Comparison of ENCODE assay signal across 8 cellular contexts in genomic region chr11:130894322-130895025, GRCh38. TPM values are rescaled to one million over a fixed set of nuclear protein-coding genes. Genes with fewer than 3 reads are reported as not detected.
DNase-seq lines count a peak whose midpoint lies in the region; ATAC-seq and TF ChIP-seq lines count a peak whose summit lies in the region.

No MANE protein-coding gene starts in this region.

- peak overlapping the region in 1 of 7 donors; percentile 26 for H3K27ac Mint-ChIP-seq in CD14-positive monocyte
- H3K27ac Mint-ChIP-seq in activated CD8-positive, alpha-beta T cell treated with anti-CD3 and anti-CD28 coated beads, Interleukin-2, amount 10 ng/mL, durations not matched to agents 7 days and 5 days = no peak overlapping the region
- H3K27ac Mint-ChIP-seq in endodermal cell = no peak overlapping the region
- H3K27ac Mint-ChIP-seq in stimulated activated effector memory CD8-positive, alpha-beta T cell treated with anti-CD3 and anti-CD28 coated beads, Interleukin-12 subunit alpha, Interleukin-12 subunit beta, amount 100 ng/mL, for 72 hours = no peak overlapping the region

- intact Hi-C loops in CD14-positive monocyte (cut with micrococcal nuclease) = no loop called here

- peak; percentile 98 for ATAC-seq in GM19351 (IDR thresholded peaks at IDR 0.05; ENCODE audit: unreplicated experiment)
- peak; percentile 86 for ATAC-seq in HG03469 (IDR thresholded peaks at IDR 0.05; ENCODE audit: unreplicated experiment)
- ATAC-seq in activated CD8-positive, alpha-beta T cell treated with anti-CD3 and anti-CD28 coated beads, Interleukin-2, amount 10 ng/mL, durations not matched to agents 7 days and 5 days = peak; percentile 91
- peak; percentile 81 for ATAC-seq in stimulated activated effector memory CD8-positive, alpha-beta T cell treated with anti-CD3 and anti-CD28 coated beads, Interleukin-12 subunit alpha, Interleukin-12 subunit beta, amount 100 ng/mL, for 72 hours

- no peaks in the 10 kb centered on the region for H3K9me3 Mint-ChIP-seq in CD14-positive monocyte
- no peaks in the 10 kb centered on the region for H3K9me3 Mint-ChIP-seq in activated CD8-positive, alpha-beta T cell treated with anti-CD3 and anti-CD28 coated beads, Interleukin-2, amount 10 ng/mL, durations not matched to agents 7 days and 5 days (ENCODE audit: insufficient read depth)
- H3K9me3 Mint-ChIP-seq in endodermal cell = no peaks in the 10 kb centered on the region
- H3K9me3 Mint-ChIP-seq in stimulated activated effector memory CD8-positive, alpha-beta T cell treated with anti-CD3 and anti-CD28 coated beads, Interleukin-12 subunit alpha, Interleukin-12 subunit beta, amount 100 ng/mL, for 72 hours = no peaks in the 10 kb centered on the region

- H3K4me1 Mint-ChIP-seq in CD14-positive monocyte (no peaks in the 10 kb centered on the region), endodermal cell (peaks cover 19% of the 10 kb centered on the region)
- H3K4me1 Mint-ChIP-seq in activated CD8-positive, alpha-beta T cell treated with anti-CD3 and anti-CD28 coated beads, Interleukin-2, amount 10 ng/mL, durations not matched to agents 7 days and 5 days (ENCODE audit: low read depth) = no peaks in the 10 kb centered on the region
- H3K4me1 Mint-ChIP-seq in stimulated activated effector memory CD8-positive, alpha-beta T cell treated with anti-CD3 and anti-CD28 coated beads, Interleukin-12 subunit alpha, Interleukin-12 subunit beta, amount 100 ng/mL, for 72 hours = peaks cover 11% of the 10 kb centered on the region

- TF ChIP-seq CTCF in CD14-positive monocyte (IDR thresholded peaks at IDR 0.05) (peak; percentile 92), endodermal cell (conservative IDR thresholded peaks at IDR 0.05) (peak; percentile 97)

- no peaks in the 10 kb centered on the region for H3K9me3 ChIP-seq in endodermal cell (ENCODE audit: control insufficient read depth, low read length)

- peaks cover 45% of the 10 kb centered on the region for H3K36me3 ChIP-seq in endodermal cell (ENCODE audit: control insufficient read depth, insufficient read depth, low read length)

- DNase-seq in CD14-positive monocyte (ENCODE audit: low spot score) = peak; percentile 59
- DNase-seq in NCI-H774 (lab: John Stamatoyannopoulos, UW) = peak; percentile 70
- peak; percentile 75 for DNase-seq in activated CD8-positive, alpha-beta T cell treated with anti-CD3 and anti-CD28 coated beads, Interleukin-2, amount 10 ng/mL, durations not matched to agents 7 days and 5 days
- peak; percentile 93 for DNase-seq in endodermal cell
- peak; percentile 64 for DNase-seq in middle frontal gyrus (ENCODE audit: extremely low spot score, low spot score)
- DNase-seq in stimulated activated effector memory CD8-positive, alpha-beta T cell treated with anti-CD3 and anti-CD28 coated beads, Interleukin-12 subunit alpha, Interleukin-12 subunit beta, amount 100 ng/mL, for 72 hours (ENCODE audit: low spot score in 2 of 2) = peak; percentile 42 to 72

- H3K4me3 ChIP-seq in endodermal cell (ENCODE audit: low read length) = no peak overlapping the region

- H3K9ac ChIP-seq in endodermal cell (ENCODE audit: extremely low read depth, low read length, poor library complexity, severe bottlenecking) = no peak overlapping the region

- H3K27me3 ChIP-seq in endodermal cell (ENCODE audit: control insufficient read depth, insufficient read depth, low read length, poor library complexity, severe bottlenecking) = no peaks in the 10 kb centered on the region

- CTCF ChIA-PET in activated CD8-positive, alpha-beta T cell treated with anti-CD3 and anti-CD28 coated beads, Interleukin-2, amount 10 ng/mL, durations not matched to agents 7 days and 5 days (lab: Charles Lee) = interaction anchor here (0.7 to 2.3 kb wide), 19 partner anchors 8 to 682 kb away, joined by 3 to 23 read pairs (median 6); partner anchors contain the start of gene SNX19

- no peak overlapping the region for H3K27ac ChIP-seq in endodermal cell (ENCODE audit: low read depth, low read length)

- H3K36me3 Mint-ChIP-seq in CD14-positive monocyte (peaks cover 51 to 72% of the 10 kb centered on the region in 2 donors), endodermal cell (ENCODE audit: low read depth) (peaks cover 36% of the 10 kb centered on the region)
- peaks cover 45% of the 10 kb centered on the region for H3K36me3 Mint-ChIP-seq in activated CD8-positive, alpha-beta T cell treated with anti-CD3 and anti-CD28 coated beads, Interleukin-2, amount 10 ng/mL, durations not matched to agents 7 days and 5 days (ENCODE audit: low read depth)
- peaks cover 34% of the 10 kb centered on the region for H3K36me3 Mint-ChIP-seq in stimulated activated effector memory CD8-positive, alpha-beta T cell treated with anti-CD3 and anti-CD28 coated beads, Interleukin-12 subunit alpha, Interleukin-12 subunit beta, amount 100 ng/mL, for 72 hours

- H3K27me3 Mint-ChIP-seq in CD14-positive monocyte (ENCODE audit: low read depth in 3 of 3) (no peaks in the 10 kb centered on the region), endodermal cell (ENCODE audit: insufficient read depth) (no peaks in the 10 kb centered on the region)
- no peaks in the 10 kb centered on the region for H3K27me3 Mint-ChIP-seq in activated CD8-positive, alpha-beta T cell treated with anti-CD3 and anti-CD28 coated beads, Interleukin-2, amount 10 ng/mL, durations not matched to agents 7 days and 5 days (ENCODE audit: low read depth)

- peaks cover 14% of the 10 kb centered on the region for H3K4me1 ChIP-seq in endodermal cell (ENCODE audit: control insufficient read depth, insufficient read depth, low read length)

- no peak overlapping the region for H3K4me3 Mint-ChIP-seq in CD14-positive monocyte
- H3K4me3 Mint-ChIP-seq in activated CD8-positive, alpha-beta T cell treated with anti-CD3 and anti-CD28 coated beads, Interleukin-2, amount 10 ng/mL, durations not matched to agents 7 days and 5 days = no peak overlapping the region
- no peak overlapping the region for H3K4me3 Mint-ChIP-seq in endodermal cell
- no peak overlapping the region for H3K4me3 Mint-ChIP-seq in stimulated activated effector memory CD8-positive, alpha-beta T cell treated with anti-CD3 and anti-CD28 coated beads, Interleukin-12 subunit alpha, Interleukin-12 subunit beta, amount 100 ng/mL, for 72 hours

- POLR2A ChIA-PET in activated CD8-positive, alpha-beta T cell treated with anti-CD3 and anti-CD28 coated beads, Interleukin-2, amount 10 ng/mL, durations not matched to agents 7 days and 5 days (lab: Charles Lee) = no interaction called here

- WGBS in endodermal cell (ENCODE audit: insufficient coverage in 1 of 2, insufficient read length in 1 of 2), 2 experiments = 24 to 39% methylated on average over 4 to 6 of the region's 6 CpGs

RNA-seq across cellular contexts. Expression of gene SNX19, which starts 21.8 kb away (rescaled TPM):
- polyA plus RNA-seq in CD14-positive monocyte = 10 to 100 TPM; 13.6 to 23.3 TPM
- 10 to 100 TPM; 40.7 to 41.0 TPM for total RNA-seq in activated CD8-positive, alpha-beta T cell treated with anti-CD3 and anti-CD28 coated beads, Interleukin-2, amount 10 ng/mL, durations not matched to agents 7 days and 5 days
- 10 to 100 TPM; 32.3 to 37.5 TPM for total RNA-seq in endodermal cell
- polyA plus RNA-seq in endodermal cell (2013, experiment 1 of 2) = 30.3 TPM
- polyA plus RNA-seq in endodermal cell (2013, experiment 2 of 2) = 23.8 TPM
